Comparison of ENCODE assay signal across 3 cellular contexts in genomic region chrY:8034673-8035072, GRCh38.
"Had no signal": no experiment of that assay in that cellular context is flagged by ENCODE, and none has a peak within 500 bp of the region (broad histone marks: within the 10 kb centered on the region; RNA-seq: fewer than 3 reads in every experiment).

No MANE protein-coding gene starts in this region.

- DNase-seq: GDM1, GF-D8 had no signal

- H3K4me3 ChIP-seq: GM12878 had no signal

- ATAC-seq: GM12878 had no signal
